In the genomic region with DNA sequence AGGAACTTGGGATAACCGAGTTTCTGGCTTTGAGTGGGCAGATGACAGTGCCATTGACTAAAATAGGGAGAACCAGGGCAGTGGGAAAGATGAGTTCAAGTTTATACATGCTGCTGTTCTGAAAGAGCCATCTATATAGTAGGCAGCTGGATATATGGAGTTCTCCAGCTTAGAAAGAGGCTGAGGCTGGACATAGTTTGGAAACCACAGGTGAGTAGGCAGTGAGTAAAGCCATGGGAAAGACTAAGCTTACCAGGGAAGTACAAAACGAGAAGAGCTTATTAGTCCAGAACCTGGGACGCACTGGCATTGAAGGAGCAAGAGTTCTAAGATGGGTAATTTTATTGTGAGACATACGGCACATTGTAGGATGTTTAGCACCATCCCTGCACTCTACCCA, we compare ENCODE assay signal across 11 cellular contexts. TPM values are rescaled to one million over a fixed set of nuclear protein-coding genes. Genes with fewer than 3 reads are reported as not detected.
DNase-seq lines count a peak whose midpoint lies in the region; ATAC-seq and TF ChIP-seq lines count a peak whose summit lies in the region.
"Had no signal": no experiment of that assay in that cellular context is flagged by ENCODE, and none has a peak within 500 bp of the region (broad histone marks: within the 10 kb centered on the region; RNA-seq: fewer than 3 reads in every experiment).

No MANE protein-coding gene starts in this region.

- H3K4me1 ChIP-seq in SK-N-SH (ENCODE audit: control insufficient read depth in 1 of 2, insufficient read depth in 2 of 2, low read depth in 1 of 2, low read length in 1 of 2) (peaks cover 0 to 29% of the 10 kb centered on the region in 2 experiments; a peak in 1 of 4 replicates), smooth muscle cell (ENCODE audit: low read depth) (no peaks in the 10 kb centered on the region)

- H3F3A ChIP-seq in SK-N-SH (replicated peaks; ENCODE audit: insufficient read depth) (peaks cover 17% of the 10 kb centered on the region), smooth muscle cell (ENCODE audit: low read depth) (peaks cover 7% of the 10 kb centered on the region)

- in situ Hi-C loops in GM13977 (cut with MboI; ENCODE audit: low pct_unique_long_range_greater_than_20kb, low sequenced_read_pairs, unreplicated experiment) = no loop called here

- H3K27ac ChIP-seq in SK-N-SH (ENCODE audit: low read depth in 2 of 2, low read length in 1 of 2) (peak overlapping the region; percentile 64 to 82), smooth muscle cell (ENCODE audit: low read depth) (peak overlapping the region; percentile 83)
- H3K27ac ChIP-seq: 22Rv1 had no signal

- H4K20me1 ChIP-seq in SK-N-SH (ENCODE audit: insufficient read depth) (no peaks in the 10 kb centered on the region; the same call in 1 of the 2 replicates), smooth muscle cell (ENCODE audit: low read depth) (peaks cover 30% of the 10 kb centered on the region)

- H3K79me2 ChIP-seq in SK-N-SH (ENCODE audit: insufficient read depth) (peaks cover 55% of the 10 kb centered on the region), smooth muscle cell (ENCODE audit: low read depth) (peaks cover 12% of the 10 kb centered on the region)

- H3K4me2 ChIP-seq in SK-N-SH (peak overlapping the region; percentile 12), smooth muscle cell (peak overlapping the region; percentile 16)

- TF ChIP-seq RAD21 in SK-N-SH (IDR thresholded peaks at IDR 0.05; ENCODE audit: low read length) = no peak

- no peak for TF ChIP-seq EP300 in SK-N-SH (IDR thresholded peaks at IDR 0.05; ENCODE audit: borderline replicate concordance in 1 of 2, low read depth in 1 of 2, low read length in 1 of 2)

- no peak overlapping the region for H3K4me3 Mint-ChIP-seq in immature natural killer cell

- peaks cover 0 to 2% (median 0%) of the 10 kb centered on the region in 3 donors for H3K36me3 Mint-ChIP-seq in immature natural killer cell

- CTCF ChIA-PET in SK-N-SH (lab: Yijun Ruan, JAX) = no interaction called here

- H3K36me3 ChIP-seq in SK-N-SH (replicated peaks in 1 of 2; ENCODE audit: control insufficient read depth in 1 of 2, insufficient read depth in 2 of 2, low read length in 1 of 2) = peaks cover 18 to 23% of the 10 kb centered on the region in 2 experiments
- H3K36me3 ChIP-seq in smooth muscle cell (ENCODE audit: low read depth) = no peaks in the 10 kb centered on the region

- peaks cover 21 to 53% of the 10 kb centered on the region in 2 donors for H3K4me1 Mint-ChIP-seq in immature natural killer cell

- peak; percentile 31 for DNase-seq in DMS53 (lab: John Stamatoyannopoulos, UW)
- DNase-seq in DMS53 treated with DMSO at 0.1 percent for 48 hours (lab: John Stamatoyannopoulos, UW; ENCODE audit: unreplicated experiment) = no peak
- no peak for DNase-seq in SK-N-SH
- DNase-seq in immature natural killer cell = no peak
- DNase-seq in smooth muscle cell (lab: John Stamatoyannopoulos, UW; ENCODE audit: unreplicated experiment) = no peak
- DNase-seq in GM13977 (ENCODE audit: low spot score) = no peak
- no peak for DNase-seq in AML-193 (lab: John Stamatoyannopoulos, UW)
- DNase-seq: NCI-H1048 had no signal

- H3K9ac ChIP-seq in SK-N-SH (peak overlapping the region; percentile 38; the same call in 1 of the 2 replicates), smooth muscle cell (ENCODE audit: low read depth) (peak overlapping the region; percentile 61)

- POLR2A ChIA-PET in SK-N-SH (lab: Yijun Ruan, JAX) = no interaction called here

- ATAC-seq in GM21825 (IDR thresholded peaks at IDR 0.05; ENCODE audit: unreplicated experiment) = no peak

- no peak overlapping the region for H3K4me3 ChIP-seq in SK-N-SH (ENCODE audit: low read depth in 2 of 2, low read length in 1 of 2)
- no peak overlapping the region for H3K4me3 ChIP-seq in smooth muscle cell

- H3K9me3 ChIP-seq in SK-N-SH = no peaks in the 10 kb centered on the region
- no peaks in the 10 kb centered on the region for H3K9me3 ChIP-seq in smooth muscle cell (replicated peaks; ENCODE audit: low read depth)

- H3K9me2 ChIP-seq in SK-N-SH = no peaks in the 10 kb centered on the region

- H2AFZ ChIP-seq in SK-N-SH (ENCODE audit: low read depth) = no peak overlapping the region
- no peak overlapping the region for H2AFZ ChIP-seq in smooth muscle cell (ENCODE audit: low read depth)

- H3K27me3 ChIP-seq in SK-N-SH (ENCODE audit: insufficient read depth) (no peaks in the 10 kb centered on the region), smooth muscle cell (ENCODE audit: low read depth) (no peaks in the 10 kb centered on the region)

- TF ChIP-seq CTCF in SK-N-SH (IDR thresholded peaks at IDR 0.05) (no peak), smooth muscle cell (IDR thresholded peaks at IDR 0.05; ENCODE audit: borderline replicate concordance, insufficient read depth, poor library complexity, severe bottlenecking) (no peak), GM13977 (IDR thresholded peaks at IDR 0.05; ENCODE audit: extremely low read depth, insufficient read depth, missing control alignments) (no peak)

- WGBS in SK-N-SH (ENCODE audit: low lambda C conversion rate) = 94% methylated on average over 4 of the region's 4 CpGs
- WGBS in smooth muscle cell (ENCODE audit: low lambda C conversion rate) = 75% methylated on average over 4 of the region's 4 CpGs

- peaks cover 7 to 8% (median 7%) of the 10 kb centered on the region in 3 donors for H3K27me3 Mint-ChIP-seq in immature natural killer cell (ENCODE audit: low read depth in 3 of 3)

- H3K27ac Mint-ChIP-seq in immature natural killer cell = peak overlapping the region; percentile 11 to 71 (median 34)
- H3K27ac Mint-ChIP-seq: activated T-helper 2 cell treated with anti-CD3 and anti-CD28 coated beads, Interferon-gamma antibody, Interleukin-2, Interleukin-4, amounts not matched to agents 10 μg/mL and 5 μg/mL and 100 μg/mL, durations not matched to agents 14 hours and 24 hours and 36 hours had no signal

- no peaks in the 10 kb centered on the region for H3K9me3 Mint-ChIP-seq in immature natural killer cell
- H3K9me3 Mint-ChIP-seq: activated T-helper 2 cell treated with anti-CD3 and anti-CD28 coated beads, Interferon-gamma antibody, Interleukin-2, Interleukin-4, amounts not matched to agents 10 μg/mL and 5 μg/mL and 100 μg/mL, durations not matched to agents 14 hours and 24 hours and 36 hours had no signal

TF ChIP-seq in SK-N-SH, 30 proteins besides CTCF, POLR2A, EP300 and RAD21:
- TF ChIP-seq POLR2AphosphoS5 (IDR thresholded peaks at IDR 0.05; ENCODE audit: low read depth, low read length) (no peak), ELF1 (IDR thresholded peaks at IDR 0.05) (no peak), RFX5 (IDR thresholded peaks at IDR 0.05; ENCODE audit: low read length) (no peak), MEF2A (IDR thresholded peaks at IDR 0.05; ENCODE audit: borderline replicate concordance, low read depth) (no peak), RXRA (IDR thresholded peaks at IDR 0.05; ENCODE audit: borderline replicate concordance, low read depth) (no peak), JUND (IDR thresholded peaks at IDR 0.05) (no peak)

RNA-seq across cellular contexts. Expression of a gene that starts 54.2 kb away (rescaled TPM):
- polyA plus RNA-seq in SK-N-SH (2012; rRNA removed) (2.2 and 2.4 TPM in 2 replicates), immature natural killer cell (10 to 100 TPM; 25.9 to 39.0 (median 33.0) TPM), smooth muscle cell (5.7 and 6.9 TPM in 2 replicates)
- 3.7 TPM in 2 replicates for polyA plus RNA-seq in SK-N-SH (2012; cell fraction: cytosol; rRNA removed)
- polyA plus RNA-seq in SK-N-SH (2012; cell fraction: nucleus; rRNA removed) = 1.9 and 2.4 TPM in 2 replicates
- 16.9 and 39.9 TPM in 2 replicates for total RNA-seq in smooth muscle cell
